30 cellular contexts compared by ENCODE assay signal in the genomic region with DNA sequence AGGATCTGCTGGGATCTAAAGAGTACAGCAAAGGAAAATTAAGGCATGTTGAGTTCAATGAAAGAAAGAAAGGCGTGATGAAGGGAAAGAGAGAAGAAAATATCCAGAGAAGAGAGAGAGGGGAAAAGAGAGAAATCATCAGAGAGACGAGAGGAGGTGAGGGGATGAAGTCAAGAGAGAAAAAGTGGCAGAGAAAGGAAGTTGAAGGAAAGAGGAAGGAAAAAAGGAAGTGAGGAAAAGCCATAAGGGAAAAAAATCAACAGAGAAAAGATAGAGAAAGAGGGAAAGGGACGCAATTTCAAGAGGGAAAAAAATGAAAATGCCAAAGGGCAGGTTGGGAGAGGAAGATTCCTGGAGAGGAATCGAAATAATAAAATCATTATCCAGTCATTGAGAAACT.
"Had no signal": no experiment of that assay in that cellular context is flagged by ENCODE, and none has a peak within 500 bp of the region (broad histone marks: within the 10 kb centered on the region; RNA-seq: fewer than 3 reads in every experiment).

No MANE protein-coding gene starts in this region.

- H3K27ac ChIP-seq: cardiac muscle cell, colonic mucosa, uterus, VCaP had no signal

- H3K36me3 ChIP-seq: cardiac muscle cell, colonic mucosa, uterus had no signal

- FAIRE-seq: keratinocyte, TTC549 had no signal

- H3K27me3 ChIP-seq: cardiac muscle cell, colonic mucosa, uterus had no signal

- H3K4me1 ChIP-seq: colonic mucosa, uterus had no signal

- H3K4me3 ChIP-seq: cardiac muscle cell, colonic mucosa, uterus had no signal

- H3K9me3 ChIP-seq: colonic mucosa, uterus had no signal

- ATAC-seq: activated CD4-positive, CD25-positive, alpha-beta regulatory T cell treated with anti-CD3 and anti-CD28 coated beads, Interleukin-2, amount 50 U/mL, for 24 hours; activated T-cell treated with anti-CD3 and anti-CD28 coated beads, Interleukin-2, amount 50 U/mL, for 4 hours; effector memory CD8-positive, alpha-beta T cell; esophagus mucosa; left cardiac atrium; left ventricle myocardium superior; right cardiac atrium; stimulated activated naive CD8-positive, alpha-beta T cell treated with anti-CD3 and anti-CD28 coated beads, Interleukin-15, amount 100 ng/mL, for 72 hours had no signal

- DNase-seq: activated CD4-positive, alpha-beta memory T cell treated with anti-CD3 and anti-CD28 coated beads, Interleukin-2, amount 10 ng/mL, durations not matched to agents 7 days and 5 days; activated CD4-positive, alpha-beta T cell treated with anti-CD3 and anti-CD28 coated beads, Interleukin-2, amount 10 ng/mL, durations not matched to agents 24 days and 14 days; activated CD8-positive, alpha-beta memory T cell treated with anti-CD3 and anti-CD28 coated beads, Interleukin-2, amount 50 U/mL, for 48 hours; activated naive CD4-positive, alpha-beta T cell treated with Interleukin-2 at 50 U/mL for 16 hours; activated T-cell treated with anti-CD3 and anti-CD28 coated beads, Interleukin-2, amount 50 U/mL, for 4 hours; anterior cingulate cortex; cerebellar nuclear complex; colonic mucosa; effector memory CD8-positive, alpha-beta T cell; foreskin fibroblast; head of caudate nucleus; hippocampal formation; left cardiac atrium; left ventricle myocardium superior; nephron progenitor cell; occipital lobe; posterior cingulate gyrus; right cardiac atrium; stimulated activated CD4-positive, alpha-beta T cell treated with anti-CD3 and anti-CD28 coated beads, Interleukin-12 subunit alpha, Interleukin-12 subunit beta, amount 100 ng/mL, for 4 hours; stimulated activated CD4-positive, alpha-beta T cell treated with anti-CD3 and anti-CD28 coated beads, Interleukin-4, amount 100 ng/mL, for 1 hour; stimulated activated naive CD8-positive, alpha-beta T cell treated with anti-CD3 and anti-CD28 coated beads, Interleukin-15, amount 100 ng/mL, for 72 hours; substantia nigra; T-helper 1 cell; uterus had no signal
